In the genomic region with DNA sequence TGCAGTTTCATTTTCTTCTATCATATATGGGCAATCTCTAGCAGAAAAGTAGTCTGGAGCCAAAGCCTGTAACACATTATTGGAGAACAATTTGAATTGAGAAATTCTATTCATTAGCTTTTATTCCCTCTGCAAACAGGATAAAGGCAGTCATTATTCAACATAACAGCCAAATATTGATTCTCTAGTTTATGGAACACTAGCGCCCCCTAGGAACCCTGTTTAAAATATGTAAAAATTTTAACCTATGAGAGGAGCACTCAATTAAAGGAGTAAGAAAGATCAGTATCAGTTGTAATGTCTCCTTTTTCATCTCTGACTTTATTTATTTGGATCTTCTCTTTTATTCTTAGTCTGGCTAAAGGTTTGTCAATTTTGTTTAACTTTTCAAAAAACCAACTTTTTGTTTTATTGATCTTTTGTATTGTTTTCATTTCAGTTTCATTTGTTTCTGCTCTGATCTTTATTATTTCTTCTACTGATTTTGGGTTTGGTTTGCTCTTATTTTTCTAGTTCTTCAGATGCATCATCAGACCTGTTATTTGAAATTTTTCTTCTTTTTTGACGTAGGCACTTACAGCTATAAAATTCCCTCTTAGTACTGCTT, we compare ENCODE assay signal across 8 cellular contexts. TPM values are rescaled to one million over a fixed set of nuclear protein-coding genes. Genes with fewer than 3 reads are reported as not detected.
A peak's percentile ranks its signal among the peaks of the same experiment; 100 is the strongest.
DNase-seq lines count a peak whose midpoint lies in the region; ATAC-seq, FAIRE-seq and TF ChIP-seq lines count a peak whose summit lies in the region.

No MANE protein-coding gene starts in this region.

- FAIRE-seq in astrocyte (lab: Jason Lieb, UNC), result no peak

- no peaks in the 10 kb centered on the region for H3K36me3 Mint-ChIP-seq in astrocyte (ENCODE audit: low read depth, unreplicated experiment)
- no peaks in the 10 kb centered on the region for H3K36me3 Mint-ChIP-seq in activated CD8-positive, alpha-beta memory T cell treated with anti-CD3 and anti-CD28 coated beads, Interleukin-2, amount 10 ng/mL, durations not matched to agents 7 days and 5 days

- no peaks in the 10 kb centered on the region for H3K27me3 Mint-ChIP-seq in astrocyte (ENCODE audit: low read depth, unreplicated experiment)
- H3K27me3 Mint-ChIP-seq in activated CD8-positive, alpha-beta memory T cell treated with anti-CD3 and anti-CD28 coated beads, Interleukin-2, amount 10 ng/mL, durations not matched to agents 7 days and 5 days, result no peaks in the 10 kb centered on the region

- H3K4me1 ChIP-seq in MM.1S (ENCODE audit: low read length) (no peaks in the 10 kb centered on the region), astrocyte (ENCODE audit: insufficient read depth, low read length) (peaks cover 2% of the 10 kb centered on the region), left lung (no peaks in the 10 kb centered on the region)

- H3K27ac ChIP-seq in MM.1S (ENCODE audit: low read length), result no peak overlapping the region
- H3K27ac ChIP-seq in astrocyte (ENCODE audit: low read depth, low read length), result no peak overlapping the region
- no peak overlapping the region for H3K27ac ChIP-seq in left lung

- no peaks in the 10 kb centered on the region for H3K9me3 Mint-ChIP-seq in astrocyte (ENCODE audit: unreplicated experiment)
- no peaks in the 10 kb centered on the region for H3K9me3 Mint-ChIP-seq in activated CD8-positive, alpha-beta memory T cell treated with anti-CD3 and anti-CD28 coated beads, Interleukin-2, amount 10 ng/mL, durations not matched to agents 7 days and 5 days (ENCODE audit: low read depth)

- peak; percentile 12 for DNase-seq in SIG-M5 treated with dmso at 0.1 percent for 504 hours (lab: John Stamatoyannopoulos, UW; ENCODE audit: unreplicated experiment)
- no peak for DNase-seq in SIG-M5 (lab: John Stamatoyannopoulos, UW)
- peak; percentile 53 for DNase-seq in MM.1S
- peak; percentile 14 for DNase-seq in astrocyte (ENCODE audit: low read depth)
- no peak for DNase-seq in left lung
- no peak for DNase-seq in activated CD8-positive, alpha-beta memory T cell treated with anti-CD3 and anti-CD28 coated beads, Interleukin-2, amount 10 ng/mL, durations not matched to agents 7 days and 5 days

- CTCF ChIA-PET in activated CD8-positive, alpha-beta memory T cell treated with anti-CD3 and anti-CD28 coated beads, Interleukin-2, amount 10 ng/mL, durations not matched to agents 7 days and 5 days (lab: Charles Lee), result no interaction called here

- intact Hi-C loops in left lung (cut with DNase I), result no loop called here

- H3K4me1 Mint-ChIP-seq in astrocyte (ENCODE audit: low read depth, unreplicated experiment), result no peaks in the 10 kb centered on the region
- no peaks in the 10 kb centered on the region for H3K4me1 Mint-ChIP-seq in activated CD8-positive, alpha-beta memory T cell treated with anti-CD3 and anti-CD28 coated beads, Interleukin-2, amount 10 ng/mL, durations not matched to agents 7 days and 5 days

- H3K9ac ChIP-seq in MM.1S (ENCODE audit: low read length), result no peak overlapping the region
- H3K9ac ChIP-seq in astrocyte (ENCODE audit: low read length), result no peak overlapping the region

- no peak overlapping the region for H3K27ac Mint-ChIP-seq in astrocyte (ENCODE audit: unreplicated experiment)
- H3K27ac Mint-ChIP-seq in activated CD8-positive, alpha-beta memory T cell treated with anti-CD3 and anti-CD28 coated beads, Interleukin-2, amount 10 ng/mL, durations not matched to agents 7 days and 5 days, result no peak overlapping the region

- H3K36me3 ChIP-seq in MM.1S (replicated peaks; ENCODE audit: insufficient read depth, low read length) (no peaks in the 10 kb centered on the region), astrocyte (ENCODE audit: insufficient read depth, low read length) (no peaks in the 10 kb centered on the region), left lung (no peaks in the 10 kb centered on the region)

- ATAC-seq in left lung, result peak; percentile 56
- no peak for ATAC-seq in HG03342 (IDR thresholded peaks at IDR 0.05; ENCODE audit: unreplicated experiment)
- no peak for ATAC-seq in HG03175 (IDR thresholded peaks at IDR 0.05; ENCODE audit: unreplicated experiment)
- ATAC-seq in activated CD8-positive, alpha-beta memory T cell treated with anti-CD3 and anti-CD28 coated beads, Interleukin-2, amount 10 ng/mL, durations not matched to agents 7 days and 5 days, result no peak

- H3K4me3 ChIP-seq in MM.1S (ENCODE audit: low read length) (no peak overlapping the region), astrocyte (ENCODE audit: insufficient read depth, low read depth, low read length) (no peak overlapping the region), left lung (no peak overlapping the region)

- no peak overlapping the region for H2AFZ ChIP-seq in MM.1S (ENCODE audit: low read length)
- H2AFZ ChIP-seq in astrocyte (ENCODE audit: low read depth, low read length), result no peak overlapping the region

- H3K9me2 ChIP-seq in MM.1S (replicated peaks; ENCODE audit: insufficient read depth, low read length), result no peaks in the 10 kb centered on the region

- H3K4me2 ChIP-seq in MM.1S (ENCODE audit: low read depth, low read length), result no peak overlapping the region
- no peak overlapping the region for H3K4me2 ChIP-seq in astrocyte (ENCODE audit: low read length)

- no peak overlapping the region for H3K4me3 Mint-ChIP-seq in astrocyte (ENCODE audit: unreplicated experiment)
- H3K4me3 Mint-ChIP-seq in activated CD8-positive, alpha-beta memory T cell treated with anti-CD3 and anti-CD28 coated beads, Interleukin-2, amount 10 ng/mL, durations not matched to agents 7 days and 5 days, result no peak overlapping the region

- no peaks in the 10 kb centered on the region for H3K9me3 ChIP-seq in MM.1S (replicated peaks; ENCODE audit: insufficient read depth, low read length)
- no peaks in the 10 kb centered on the region for H3K9me3 ChIP-seq in astrocyte (ENCODE audit: insufficient read depth, low read depth, low read length)
- no peaks in the 10 kb centered on the region for H3K9me3 ChIP-seq in left lung

- H4K20me1 ChIP-seq in MM.1S (ENCODE audit: insufficient read depth, low read length), result no peaks in the 10 kb centered on the region
- H4K20me1 ChIP-seq in astrocyte (ENCODE audit: insufficient read depth, low read length), result no peaks in the 10 kb centered on the region

- no peaks in the 10 kb centered on the region for H3F3A ChIP-seq in MM.1S (ENCODE audit: insufficient read depth, low read length)

- TF ChIP-seq CTCF in MM.1S (IDR thresholded peaks at IDR 0.05; ENCODE audit: low read length), result peak; percentile 50
- TF ChIP-seq CTCF in astrocyte (IDR thresholded peaks at IDR 0.05; ENCODE audit: insufficient read depth, low read depth, low read length), result peak; percentile 28
- peak in 1 of 2 donors; percentile 36 for TF ChIP-seq CTCF in left lung (IDR thresholded peaks at IDR 0.05)

- H3K79me2 ChIP-seq in MM.1S (ENCODE audit: low read length), result no peaks in the 10 kb centered on the region
- no peaks in the 10 kb centered on the region for H3K79me2 ChIP-seq in astrocyte (ENCODE audit: insufficient read depth, low read length)

- no peaks in the 10 kb centered on the region for H3K27me3 ChIP-seq in MM.1S (replicated peaks; ENCODE audit: insufficient read depth, low read length)
- no peaks in the 10 kb centered on the region for H3K27me3 ChIP-seq in astrocyte (ENCODE audit: insufficient read depth, low read length)
- H3K27me3 ChIP-seq in left lung, result no peaks in the 10 kb centered on the region

RNA-seq across cellular contexts. Expression of a gene that starts 4.8 kb away (rescaled TPM):
- not detected in 2 replicates for total RNA-seq in astrocyte
- 1 to 10 TPM in 1 of 2 donors, not detected in 1; 1.7 TPM for total RNA-seq in left lung
- total RNA-seq in activated CD8-positive, alpha-beta memory T cell treated with anti-CD3 and anti-CD28 coated beads, Interleukin-2, amount 10 ng/mL, durations not matched to agents 7 days and 5 days, result not detected

Comparison
In these comparisons a context has a peak if more than half of its experiments do, and no peak if none do; other contexts are left out.
1. DNase-seq: peak in SIG-M5 treated with dmso at 0.1 percent for 504 hours (single experiment), MM.1S (single experiment) and astrocyte (single experiment); none in SIG-M5 (single experiment), left lung (0 of 2) and activated CD8-positive, alpha-beta memory T cell treated with anti-CD3 and anti-CD28 coated beads, Interleukin-2, amount 10 ng/mL, durations not matched to agents 7 days and 5 days (single experiment).